Comparison of ENCODE assay signal across 8 cellular contexts in the genomic region with DNA sequence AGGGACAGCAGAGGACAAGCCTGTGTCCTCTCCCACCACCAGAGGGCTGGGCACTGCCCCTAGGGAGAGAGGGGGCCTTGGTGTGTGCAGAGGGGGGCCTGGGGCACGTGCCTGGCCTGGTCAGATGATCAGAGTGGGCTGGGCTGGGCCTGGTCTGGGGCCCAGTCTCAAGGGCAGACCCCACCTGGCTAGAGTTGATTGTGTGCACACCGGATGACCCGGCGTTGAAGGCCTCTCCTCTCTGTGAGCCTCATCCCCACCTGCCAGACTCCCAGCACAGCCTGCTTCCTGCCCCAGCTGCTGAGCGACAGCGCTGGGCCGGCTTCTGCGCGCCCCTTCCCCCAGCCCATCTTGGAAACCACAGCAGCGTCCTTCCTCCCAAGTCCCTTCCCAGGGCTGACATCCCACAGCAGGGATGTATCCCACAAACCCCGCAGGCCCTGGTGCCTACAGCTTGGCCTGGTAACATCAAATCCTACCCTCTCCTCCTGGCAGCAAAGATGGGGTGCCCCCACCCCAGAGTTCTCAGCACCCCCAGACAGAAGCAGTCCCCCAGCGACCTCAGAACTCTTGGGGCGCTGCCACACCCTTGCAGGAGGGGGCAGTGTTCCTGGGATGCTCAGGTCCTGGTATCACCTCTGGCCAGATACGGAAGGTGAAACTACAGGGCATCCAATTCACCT. TPM values are rescaled to one million over a fixed set of nuclear protein-coding genes. Genes with fewer than 3 reads are reported as not detected.
A peak's percentile ranks its signal among the peaks of the same experiment; 100 is the strongest.
DNase-seq lines count a peak whose midpoint lies in the region; ATAC-seq and TF ChIP-seq lines count a peak whose summit lies in the region.

No MANE protein-coding gene starts in this region.

- CTCF ChIA-PET in MCF 10A (lab: Yijun Ruan, JAX) = interaction anchor here (0.6 to 1.3 kb wide), 4 partner anchors 11 to 191 kb away, joined by 3 to 5 read pairs (median 4); a partner anchor contains a TSS
- CTCF ChIA-PET in mammary epithelial cell (lab: Charles Lee; ENCODE audit: low non-redundant PET) = no interaction called here

- H3K27me3 Mint-ChIP-seq in MCF 10A (ENCODE audit: insufficient read depth, unreplicated experiment) = no peaks in the 10 kb centered on the region
- no peaks in the 10 kb centered on the region for H3K27me3 Mint-ChIP-seq in memory B cell

- dilution Hi-C loops in mammary epithelial cell (cut with HindIII; ENCODE audit: low sequenced_read_pairs) = no loop called here

- TF ChIP-seq CTCF in MCF 10A (IDR thresholded peaks at IDR 0.05; ENCODE audit: unreplicated experiment) = no peak
- TF ChIP-seq CTCF in mammary epithelial cell (conservative IDR thresholded peaks at IDR 0.05 in 1 of 2, IDR thresholded peaks at IDR 0.05 in 1 of 2; ENCODE audit: extremely low read depth in 1 of 2, insufficient read depth in 1 of 2, low read depth in 1 of 2, low read length in 2 of 2) = no peak
- no peak for TF ChIP-seq CTCF in upper lobe of left lung (IDR thresholded peaks at IDR 0.05)

- TF ChIP-seq EP300 in upper lobe of left lung (IDR thresholded peaks at IDR 0.05) = no peak

- ATAC-seq in memory B cell (ENCODE audit: low read depth) = no peak
- no peak for ATAC-seq in upper lobe of left lung (ENCODE audit: low FRiP score in 2 of 2)
- ATAC-seq in GM18867 (IDR thresholded peaks at IDR 0.05; ENCODE audit: unreplicated experiment) = no peak

- DNase-seq in MCF 10A (ENCODE audit: unreplicated experiment) (no peak), mammary epithelial cell (no peak), adipocyte (ENCODE audit: low read depth) (no peak), memory B cell (ENCODE audit: low spot score in 2 of 2) (no peak), upper lobe of left lung (peak in 1 of 2 donors; percentile 64), SW480 (ENCODE audit: low spot score) (no peak), anterior cingulate cortex (lab: John Stamatoyannopoulos, UW) (no peak)

- WGBS in mammary epithelial cell (ENCODE audit: low coverage, missing lambda C conversion rate) = 100% methylated on average over 4 of the region's 14 CpGs
- WGBS in upper lobe of left lung, 2 donors = 48 to 60% methylated on average over 7 to 13 of the region's 14 CpGs

- POLR2A ChIA-PET in MCF 10A (lab: Yijun Ruan, JAX) = interaction anchor here (2.1 kb wide), 1 partner anchor 11 kb away, joined by 13 read pairs; a partner anchor contains a TSS

- H3K9ac ChIP-seq in mammary epithelial cell (ENCODE audit: insufficient read depth, low read length) (no peak overlapping the region), adipocyte (ENCODE audit: low read length) (peak overlapping the region; percentile 41)

- H3K4me1 ChIP-seq in mammary epithelial cell (ENCODE audit: insufficient read depth, low read length) (peaks cover 30% of the 10 kb centered on the region), adipocyte (ENCODE audit: control insufficient read depth, insufficient read depth, low read length) (peaks cover 39% of the 10 kb centered on the region), upper lobe of left lung (peaks cover 64 to 78% (median 66%) of the 10 kb centered on the region in 4 donors)

- H3K4me3 ChIP-seq in mammary epithelial cell (replicated peaks in 1 of 3; ENCODE audit: insufficient read depth in 1 of 3, low read depth in 2 of 3, low read length in 3 of 3) = no peak overlapping the region
- H3K4me3 ChIP-seq in adipocyte (ENCODE audit: low read length) = no peak overlapping the region
- no peak overlapping the region for H3K4me3 ChIP-seq in upper lobe of left lung

- in situ Hi-C loops in mammary epithelial cell (cut with MboI; ENCODE audit: low sequenced_read_pairs in 2 of 2) = no loop called here

- H3K4me2 ChIP-seq in mammary epithelial cell (ENCODE audit: insufficient read depth, low read depth, low read length) = no peak overlapping the region

- H3K9me3 Mint-ChIP-seq in MCF 10A (ENCODE audit: unreplicated experiment) (no peaks in the 10 kb centered on the region), memory B cell (no peaks in the 10 kb centered on the region)

- no peak overlapping the region for H2AFZ ChIP-seq in mammary epithelial cell (ENCODE audit: low read depth, low read length)

- intact Hi-C loops in MCF 10A (cut with micrococcal nuclease) = no loop called here
- intact Hi-C loops in mammary epithelial cell (cut with micrococcal nuclease) = no loop called here

- BruUV-seq in MCF 10A (replicated peaks; lab: Mats Ljungman, UMichigan) = no TSS peak
- no TSS peak for BruUV-seq in mammary epithelial cell (replicated peaks; lab: Mats Ljungman, UMichigan)

- no peaks in the 10 kb centered on the region for H3K36me3 Mint-ChIP-seq in MCF 10A (ENCODE audit: insufficient read depth, unreplicated experiment)
- peaks cover 6% of the 10 kb centered on the region for H3K36me3 Mint-ChIP-seq in memory B cell

- H3K9me3 ChIP-seq in mammary epithelial cell (replicated peaks; ENCODE audit: insufficient read depth, low read length) = no peaks in the 10 kb centered on the region
- no peaks in the 10 kb centered on the region for H3K9me3 ChIP-seq in adipocyte (ENCODE audit: control insufficient read depth, low read length)
- H3K9me3 ChIP-seq in upper lobe of left lung = no peaks in the 10 kb centered on the region

- H3K27ac ChIP-seq in mammary epithelial cell (ENCODE audit: insufficient read depth, low read depth, low read length) = no peak overlapping the region
- H3K27ac ChIP-seq in upper lobe of left lung = peak overlapping the region; percentile 21 to 77 (median 67)

- TF ChIP-seq POLR2A in upper lobe of left lung (IDR thresholded peaks at IDR 0.05) = no peak

- peaks cover 9% of the 10 kb centered on the region for H4K20me1 ChIP-seq in mammary epithelial cell (ENCODE audit: insufficient read depth, low read length)

- peak overlapping the region; percentile 87 for H3K27ac Mint-ChIP-seq in MCF 10A (ENCODE audit: low read depth, unreplicated experiment)
- H3K27ac Mint-ChIP-seq in memory B cell = peak overlapping the region; percentile 36

- H3K4me1 Mint-ChIP-seq in MCF 10A (ENCODE audit: insufficient read depth, unreplicated experiment) (peaks cover 20% of the 10 kb centered on the region), memory B cell (peaks cover 56% of the 10 kb centered on the region)

- peaks cover 2% of the 10 kb centered on the region for H3K36me3 ChIP-seq in mammary epithelial cell (ENCODE audit: insufficient read depth, low read length)
- peaks cover 28% of the 10 kb centered on the region for H3K36me3 ChIP-seq in adipocyte (ENCODE audit: control insufficient read depth, insufficient read depth, low read length, severe bottlenecking)
- H3K36me3 ChIP-seq in upper lobe of left lung = peaks cover under 1 to 68% (median 49%) of the 10 kb centered on the region in 4 donors

- no peak overlapping the region for H3K4me3 Mint-ChIP-seq in MCF 10A (ENCODE audit: unreplicated experiment)
- H3K4me3 Mint-ChIP-seq in memory B cell = peak overlapping the region; percentile 56

- peaks cover 98% of the 10 kb centered on the region for H3K79me2 ChIP-seq in mammary epithelial cell (ENCODE audit: insufficient read depth, low read length)

- H3K27me3 ChIP-seq in mammary epithelial cell (ENCODE audit: insufficient read depth, low read length) (no peaks in the 10 kb centered on the region), adipocyte (replicated peaks; ENCODE audit: control insufficient read depth, insufficient read depth, low read length) (no peaks in the 10 kb centered on the region), upper lobe of left lung (no peaks in the 10 kb centered on the region)

RNA-seq across cellular contexts. Expression of a gene that starts 11.1 kb away (rescaled TPM):
- total RNA-seq in MCF 10A (2022) (69.9 and 70.3 TPM in 2 replicates), mammary epithelial cell (10 to 100 TPM; 38.3 to 49.9 TPM), upper lobe of left lung (10 to 100 TPM; 28.9 to 69.4 (median 50.3) TPM)
- polyA plus RNA-seq in mammary epithelial cell = 23.4 TPM
- 5.9 TPM for polyA minus RNA-seq in mammary epithelial cell

RNA-seq across cellular contexts. Expression of a gene that starts 12.4 kb away (rescaled TPM):
- 183 and 187 TPM in 2 replicates for total RNA-seq in MCF 10A (2022)
- 100 to 1,000 TPM; 184 to 302 TPM for total RNA-seq in mammary epithelial cell
- polyA plus RNA-seq in mammary epithelial cell = 301 TPM
- 426 TPM for polyA minus RNA-seq in mammary epithelial cell
- total RNA-seq in upper lobe of left lung = 1,000 to 10,000 TPM in 1 of 6 donors, 100 to 1,000 TPM in 5; 398 to 1,053 (median 787) TPM

RNA-seq across cellular contexts. Expression of a gene that starts 54.8 kb away (rescaled TPM):
- total RNA-seq in MCF 10A (2022) (not detected in 2 replicates), mammary epithelial cell (not detected), upper lobe of left lung (not detected)
- polyA plus RNA-seq in mammary epithelial cell = not detected
- polyA minus RNA-seq in mammary epithelial cell = not detected

RNA-seq across cellular contexts. Expression of a gene that starts 55.3 kb away (rescaled TPM):
- total RNA-seq in MCF 10A (2022) (not detected in 2 replicates), mammary epithelial cell (under 1 TPM in 1 of 2 donors, not detected in 1; 0.83 TPM), upper lobe of left lung (10 to 100 TPM; 18.0 to 45.4 (median 32.7) TPM)
- not detected for polyA plus RNA-seq in mammary epithelial cell
- polyA minus RNA-seq in mammary epithelial cell = not detected
